9 cellular contexts compared by ENCODE assay signal in genomic region chr16:85238233-85238647, GRCh38.
DNase-seq lines count a peak whose midpoint lies in the region; ATAC-seq, FAIRE-seq and TF ChIP-seq lines count a peak whose summit lies in the region.
"Had no signal": no experiment of that assay in that cellular context is flagged by ENCODE, and none has a peak within 500 bp of the region (broad histone marks: within the 10 kb centered on the region; RNA-seq: fewer than 3 reads in every experiment).

No MANE protein-coding gene starts in this region.

- no peaks in the 10 kb centered on the region for H3K27me3 ChIP-seq in sigmoid colon
- H3K27me3 ChIP-seq in prostate gland (replicated peaks; ENCODE audit: insufficient read depth), result no peaks in the 10 kb centered on the region

- TF ChIP-seq POLR2A in sigmoid colon (IDR thresholded peaks at IDR 0.05) (no peak), prostate gland (IDR thresholded peaks at IDR 0.05) (no peak)

- H3K27ac ChIP-seq in sigmoid colon (peak overlapping the region; percentile 54 to 62 (median 56)), prostate gland (no peak overlapping the region)

- H3K36me3 ChIP-seq in ES-I3 (ENCODE audit: insufficient read depth, low read length) (no peaks in the 10 kb centered on the region), sigmoid colon (no peaks in the 10 kb centered on the region), prostate gland (no peaks in the 10 kb centered on the region)

- H3K4me3 ChIP-seq in sigmoid colon, result no peak overlapping the region
- no peak overlapping the region for H3K4me3 ChIP-seq in prostate gland

- WGBS in sigmoid colon, 2 donors, result 52 to 66% methylated on average over 17 of the region's 17 CpGs
- whole genome bisulfite sequencing in prostate gland, result 7% methylated on average over 12 of the region's 17 CpGs

- peak in 1 of 4 donors; percentile 3 for TF ChIP-seq EP300 in sigmoid colon (IDR thresholded peaks at IDR 0.05)

- H3K4me1 ChIP-seq in ES-I3 (ENCODE audit: insufficient read depth, low read length) (peaks cover 42% of the 10 kb centered on the region; the same call in 1 of the 2 replicates), sigmoid colon (peaks cover 0 to 55% (median 43%) of the 10 kb centered on the region in 4 donors), prostate gland (replicated peaks) (peaks cover 13% of the 10 kb centered on the region)

- FAIRE-seq in HTR-8/SVneo (lab: Jason Lieb, UNC), result no peak

- H3K9me3 ChIP-seq in ES-I3 (ENCODE audit: control insufficient read depth, insufficient read depth, low read length) (no peaks in the 10 kb centered on the region), sigmoid colon (no peaks in the 10 kb centered on the region), prostate gland (no peaks in the 10 kb centered on the region)

- intact Hi-C loops in left ventricle myocardium superior (cut with micrococcal nuclease), result no loop called here
- intact Hi-C loops in sigmoid colon (cut with DNase I), result loop anchor here (2.0 kb wide), 1 partner anchor 123 kb away; no protein-coding TSS in a partner anchor
- intact Hi-C loops in prostate gland (cut with DNase I), result loop anchor here (5.0 kb wide), 1 partner anchor 36 kb away; no protein-coding TSS in a partner anchor

- 0 out of 2 replicates have a peak overlapping the region, but pooled peaks have one; percentile 2 for H3K9ac ChIP-seq in ES-I3 (ENCODE audit: low read depth, low read length)

- TF ChIP-seq CTCF in sigmoid colon (IDR thresholded peaks at IDR 0.05) (no peak), prostate gland (IDR thresholded peaks at IDR 0.05) (peak in 1 of 4 experiments; percentile 6)

- peak; percentile 12 for ATAC-seq in left ventricle myocardium superior
- no peak for ATAC-seq in GM19328 (IDR thresholded peaks at IDR 0.05; ENCODE audit: unreplicated experiment)

- DNase-seq in amniotic epithelial cell (ENCODE audit: low read depth) (peak; percentile 73), left ventricle myocardium superior (peak; percentile 73), sigmoid colon (peak; percentile 93), HTR-8/SVneo (ENCODE audit: insufficient read length, low spot score) (no peak), prostate gland (ENCODE audit: low spot score) (no peak)
- DNase-seq in activated effector memory CD4-positive, alpha-beta T cell treated with Interleukin-2 at 50 U/mL for 16 hours, result no peak
- DNase-seq: NCI-H1436 had no signal

Comparison
In these comparisons a context has a peak if more than half of its experiments do, and no peak if none do; other contexts are left out.
1. DNase-seq: peak in amniotic epithelial cell (single experiment), left ventricle myocardium superior (single experiment) and sigmoid colon (single experiment); none in activated effector memory CD4-positive, alpha-beta T cell treated with Interleukin-2 at 50 U/mL for 16 hours (single experiment), HTR-8/SVneo (single experiment) and prostate gland (single experiment).
2. H3K27ac ChIP-seq: peak in sigmoid colon (4 of 4); none in prostate gland (0 of 2).